1 cellular context compared by ENCODE assay signal in genomic region chr11:15837901-15838489, GRCh38.
TF ChIP-seq lines count a peak whose summit lies in the region.

No MANE protein-coding gene starts in this region.

TF ChIP-seq in HepG2, 621 proteins besides CTCF, POLR2A, EP300 and RAD21 (continued from another document):
- TF ChIP-seq ARID3A (IDR thresholded peaks at IDR 0.05; ENCODE audit: low read depth, low read length): peak; percentile 50; the same call in 1 of the 2 replicates
